ENCODE assay signal across 9 cellular contexts in the genomic region with DNA sequence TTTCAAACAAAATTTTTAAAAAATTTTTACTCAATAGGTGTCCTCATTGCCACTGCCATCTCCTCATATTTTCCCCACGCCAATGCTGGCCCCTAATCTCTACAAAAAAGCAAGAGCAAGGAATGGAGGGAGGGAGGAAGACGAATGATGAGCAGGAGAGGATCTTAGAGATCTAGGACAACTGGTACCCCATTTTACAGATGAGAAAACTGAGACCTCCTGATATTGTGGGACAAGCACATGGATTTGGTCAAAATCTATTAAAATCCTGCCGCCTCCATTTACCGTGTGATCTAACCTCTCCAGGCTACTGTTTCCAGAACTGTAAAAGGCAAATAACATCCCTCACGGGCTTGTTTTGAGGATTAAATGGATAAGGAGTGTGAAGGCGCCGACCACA. TPM values are rescaled to one million over a fixed set of nuclear protein-coding genes. Genes with fewer than 3 reads are reported as not detected.
A peak's percentile ranks its signal among the peaks of the same experiment; 100 is the strongest.
DNase-seq lines count a peak whose midpoint lies in the region; ATAC-seq and TF ChIP-seq lines count a peak whose summit lies in the region.
"Had no signal": no experiment of that assay in that cellular context is flagged by ENCODE, and none has a peak within 500 bp of the region (broad histone marks: within the 10 kb centered on the region; RNA-seq: fewer than 3 reads in every experiment).

No MANE protein-coding gene starts in this region.

- H3K79me2 ChIP-seq in ACC112 (ENCODE audit: control insufficient read depth, insufficient read depth, low read length, unreplicated experiment) = peaks cover 82% of the 10 kb centered on the region

- H2AFZ ChIP-seq in ACC112 (ENCODE audit: low read length, unreplicated experiment) = no peak overlapping the region

- H3K36me3 ChIP-seq in ACC112 (ENCODE audit: insufficient read depth, low read length) = peaks cover 13% of the 10 kb centered on the region; the same call in 1 of the 2 replicates

- H3K4me1 ChIP-seq in ACC112 (ENCODE audit: control insufficient read depth, insufficient read depth, low read length, unreplicated experiment) = peaks cover 43% of the 10 kb centered on the region

- H3K4me3 ChIP-seq in ACC112 (ENCODE audit: low read depth, low read length) = peak overlapping the region; percentile 94

- DNase-seq in HFFc6 (no peak), chondrocyte (ENCODE audit: low spot score) (no peak), natural killer cell (no peak), OCI-M2 (lab: John Stamatoyannopoulos, UW; ENCODE audit: unreplicated experiment) (no peak), middle frontal gyrus (ENCODE audit: extremely low spot score, low spot score) (no peak), 8988T (no peak)
- DNase-seq: NCI-H1092 treated with DMSO at 0.1 percent for 48 hours had no signal

- H3K4me3 Mint-ChIP-seq in HFFc6 (peak overlapping the region; percentile 94), chondrocyte (ENCODE audit: unreplicated experiment) (peak overlapping the region; percentile 91), natural killer cell (peak overlapping the region; percentile 97)

- H3K36me3 Mint-ChIP-seq in HFFc6 (ENCODE audit: low read depth) (peaks cover 48% of the 10 kb centered on the region), chondrocyte (ENCODE audit: low read depth) (peaks cover 7% of the 10 kb centered on the region), natural killer cell (no peaks in the 10 kb centered on the region)

- H3K27me3 ChIP-seq in ACC112 (ENCODE audit: insufficient read depth, low read length) = no peaks in the 10 kb centered on the region

- H3K27ac Mint-ChIP-seq in HFFc6 (peak overlapping the region; percentile 90), chondrocyte (ENCODE audit: unreplicated experiment) (peak overlapping the region; percentile 96), natural killer cell (peak overlapping the region; percentile 96)

- H3K27ac ChIP-seq in ACC112 (ENCODE audit: low read depth, low read length) = peak overlapping the region; percentile 98

- H3K9me3 Mint-ChIP-seq in HFFc6 (no peaks in the 10 kb centered on the region), chondrocyte (ENCODE audit: low read depth) (no peaks in the 10 kb centered on the region), natural killer cell (no peaks in the 10 kb centered on the region)

- H3K27me3 Mint-ChIP-seq in HFFc6 (ENCODE audit: insufficient read depth) = peaks cover 6% of the 10 kb centered on the region
- H3K27me3 Mint-ChIP-seq in chondrocyte (ENCODE audit: low read depth) = no peaks in the 10 kb centered on the region
- H3K27me3 Mint-ChIP-seq in natural killer cell (ENCODE audit: low read depth in 2 of 2) = no peaks in the 10 kb centered on the region

- intact Hi-C loops in natural killer cell (cut with micrococcal nuclease) = loop anchor here (2.0 kb wide), 1 partner anchor 14 kb away; no protein-coding TSS in a partner anchor

- ATAC-seq in natural killer cell = no peak
- ATAC-seq in GM18867 (IDR thresholded peaks at IDR 0.05; ENCODE audit: unreplicated experiment) = no peak

- TF ChIP-seq CTCF in HFFc6 (IDR thresholded peaks at IDR 0.05) = no peak
- no peak for TF ChIP-seq CTCF in chondrocyte (IDR thresholded peaks at IDR 0.05)
- no peak for TF ChIP-seq CTCF in natural killer cell (IDR thresholded peaks at IDR 0.05)

- H3K4me1 Mint-ChIP-seq in HFFc6 (ENCODE audit: low read depth) (peaks cover 61% of the 10 kb centered on the region), chondrocyte (ENCODE audit: low read depth) (peaks cover 69% of the 10 kb centered on the region), natural killer cell (peaks cover 52 to 88% of the 10 kb centered on the region in 2 donors)

RNA-seq across cellular contexts. Expression of gene HEG1, which starts 4.6 kb away (rescaled TPM):
- total RNA-seq in HFFc6 (2021; fragmentation: NEBNext Ultra II Directional; extraction: Animal tissue kit (Norgen Biotek cat#: 25700)) = 100 to 1,000 TPM in 4 of 6 experiments, 10 to 100 TPM in 2; 88.6 to 126 (median 105) TPM
- total RNA-seq in chondrocyte = 69.6 to 107 TPM (median 70.4 TPM) in 3 replicates
- 10 to 100 TPM; 52.1 to 83.5 (median 68.1) TPM for total RNA-seq in natural killer cell
